8 cellular contexts compared by ENCODE assay signal in the genomic region with DNA sequence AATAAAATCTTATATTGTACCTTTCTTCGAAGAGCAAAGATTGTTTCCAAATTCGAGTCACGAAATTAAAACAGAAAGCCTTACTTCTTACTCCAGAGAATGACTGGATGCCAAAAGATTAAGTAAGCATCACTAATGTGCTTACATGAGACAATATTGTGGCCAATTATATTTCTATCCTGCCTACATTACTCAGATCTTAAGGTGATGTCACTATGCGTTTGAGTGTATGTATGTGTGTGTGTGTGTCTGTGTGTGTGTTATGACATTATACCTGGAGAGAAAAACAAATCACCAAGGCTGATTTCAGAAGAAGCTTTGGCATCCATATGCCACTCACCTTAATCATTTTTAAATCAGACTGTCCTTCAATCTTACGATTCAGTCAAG.
DNase-seq lines count a peak whose midpoint lies in the region; ATAC-seq, FAIRE-seq and TF ChIP-seq lines count a peak whose summit lies in the region.

No MANE protein-coding gene starts in this region.

- H3K4me2 ChIP-seq in K562 (ENCODE audit: insufficient read depth, low read length): peak overlapping the region; percentile 22; the same call in 1 of the 2 replicates

- H3K4me3 Mint-ChIP-seq in HFFc6: no peak overlapping the region

- no peak overlapping the region for H3K27ac Mint-ChIP-seq in HFFc6

- no peaks in the 10 kb centered on the region for H4K20me1 ChIP-seq in K562 (replicated peaks; ENCODE audit: control insufficient read depth, insufficient read depth, low read length)

- no peak; the same call in 2 of the 3 replicates for ATAC-seq in K562

- intact Hi-C loops in K562 (cut with micrococcal nuclease): no loop called here
- intact Hi-C loops in A673 (cut with micrococcal nuclease; ENCODE audit: unreplicated experiment): no loop called here

- H3K27me3 ChIP-seq in K562 (ENCODE audit: control insufficient read depth in 2 of 2, insufficient read depth in 2 of 2, low read length in 2 of 2): no peaks in the 10 kb centered on the region
- H3K27me3 ChIP-seq in A673 (replicated peaks; ENCODE audit: insufficient read depth, low read depth, low read length, poor library complexity): no peaks in the 10 kb centered on the region

- no peaks in the 10 kb centered on the region for H3K36me3 Mint-ChIP-seq in HFFc6 (ENCODE audit: low read depth)

- POLR2A ChIA-PET in K562 (lab: Yijun Ruan, JAX): no interaction called here
- POLR2A ChIA-PET in A673 (lab: Charles Lee; ENCODE audit: low non-redundant PET): no interaction called here

- no TSS peak for BruUV-seq in K562 (replicated peaks; lab: Mats Ljungman, UMichigan)
- no TSS peak for BruUV-seq in A673 (replicated peaks; lab: Mats Ljungman, UMichigan)

- no peak for FAIRE-seq in K562 (lab: Jason Lieb, UNC)
- no peak for FAIRE-seq in H54 (lab: Jason Lieb, UNC)

- no peaks in the 10 kb centered on the region for H3K9me1 ChIP-seq in K562 (ENCODE audit: control insufficient read depth, insufficient read depth, low read length)

- H3K36me3 ChIP-seq in K562 (ENCODE audit: control insufficient read depth, insufficient read depth, low read length) (no peaks in the 10 kb centered on the region), A673 (ENCODE audit: insufficient read depth, low read length, poor library complexity, severe bottlenecking) (no peaks in the 10 kb centered on the region)

- TF ChIP-seq CTCF in K562 (IDR thresholded peaks at IDR 0.05 in 2 of 3, conservative IDR thresholded peaks at IDR 0.05 in 1 of 3; ENCODE audit: insufficient read depth in 2 of 3, low read depth in 1 of 3, low read length in 3 of 3) (no peak), HFFc6 (IDR thresholded peaks at IDR 0.05) (no peak), A673 (conservative IDR thresholded peaks at IDR 0.05; ENCODE audit: low read depth, low read length) (no peak)

- no peak for TF ChIP-seq EP300 in K562 (IDR thresholded peaks at IDR 0.05; ENCODE audit: low read length)

- TF ChIP-seq POLR2A in K562 (conservative IDR thresholded peaks at IDR 0.05) (no peak), H54 (IDR thresholded peaks at IDR 0.05; ENCODE audit: low read depth, low read length) (no peak)

- peak in 2 of 3 experiments; percentile 2 to 3 for DNase-seq in stimulated activated CD4-positive, alpha-beta T cell treated with anti-CD3 and anti-CD28 coated beads, TNF-alpha, amount 100 ng/mL, for 24 hours (ENCODE audit: low read depth in 3 of 3)
- DNase-seq in stimulated activated CD4-positive, alpha-beta T cell treated with anti-CD3 and anti-CD28 coated beads, Interleukin-4, amount 100 ng/mL, for 1 hour: no peak
- DNase-seq in LHCN-M2 (ENCODE audit: low read depth): peak; percentile 72
- DNase-seq in K562 (ENCODE audit: extremely low read depth in 1 of 4, low spot score in 3 of 4): no peak
- no peak for DNase-seq in HFFc6
- DNase-seq in NCI-H1930 (lab: John Stamatoyannopoulos, UW): no peak
- DNase-seq in H54 (ENCODE audit: insufficient read length, low spot score): no peak
- no peak for DNase-seq in A673 (ENCODE audit: low spot score)

- WGBS in K562 (ENCODE audit: insufficient coverage, low coverage, missing lambda C conversion rate): 12% methylated on average over 5 of the region's 5 CpGs

- H3K4me1 ChIP-seq in K562 (replicated peaks in 1 of 2; ENCODE audit: control insufficient read depth in 2 of 2, insufficient read depth in 2 of 2, low read length in 2 of 2): peaks cover 0 to 2% of the 10 kb centered on the region in 2 experiments; a peak in 2 of 5 replicates
- no peaks in the 10 kb centered on the region for H3K4me1 ChIP-seq in A673 (ENCODE audit: insufficient read depth, low read length, poor library complexity, severe bottlenecking)

- H3K27ac ChIP-seq in K562 (ENCODE audit: extremely low read depth, low read depth, low read length): peak overlapping the region; percentile 63; the same call in 2 of the 3 replicates
- H3K27ac ChIP-seq in A673 (ENCODE audit: low read depth, low read length, poor library complexity, severe bottlenecking): no peak overlapping the region

- no peak for TF ChIP-seq RAD21 in K562 (CRISPR knock-in tag; conservative IDR thresholded peaks at IDR 0.05 in 1 of 2, IDR thresholded peaks at IDR 0.05 in 1 of 2)

- no peak overlapping the region for H2AFZ ChIP-seq in K562 (ENCODE audit: low read depth, low read length)

- no peaks in the 10 kb centered on the region for H3K4me1 Mint-ChIP-seq in HFFc6 (ENCODE audit: low read depth)

- H3K9me3 ChIP-seq in K562 (replicated peaks; ENCODE audit: control insufficient read depth, insufficient read depth, low read depth, low read length) (no peaks in the 10 kb centered on the region), A673 (ENCODE audit: low read depth, low read length, poor library complexity, severe bottlenecking) (no peaks in the 10 kb centered on the region)

- in situ Hi-C loops in K562 (cut with MboI): no loop called here

- peaks cover 33% of the 10 kb centered on the region for H3K9me3 Mint-ChIP-seq in HFFc6

- no peak overlapping the region for H3K9ac ChIP-seq in K562 (ENCODE audit: insufficient read depth in 1 of 2, low read depth in 2 of 2, low read length in 2 of 2)

- CTCF ChIA-PET in K562 (lab: Yijun Ruan, JAX; ENCODE audit: low intra/inter-chr PET ratio): no interaction called here
- CTCF ChIA-PET in A673 (lab: Charles Lee): no interaction called here

- H3K4me3 ChIP-seq in K562 (no peak overlapping the region), A673 (ENCODE audit: low read depth, low read length, poor library complexity, severe bottlenecking) (no peak overlapping the region)

- H3K79me2 ChIP-seq in K562 (ENCODE audit: control insufficient read depth, insufficient read depth, low read length): no peaks in the 10 kb centered on the region

- no peaks in the 10 kb centered on the region for H3K27me3 Mint-ChIP-seq in HFFc6 (ENCODE audit: insufficient read depth)

TF ChIP-seq in K562, 482 proteins besides CTCF, POLR2A, EP300 and RAD21:
- no peak for TF ChIP-seq RBFOX2 (IDR thresholded peaks at IDR 0.05; ENCODE audit: low read depth, low read length)
- TF ChIP-seq PTBP1 (IDR thresholded peaks at IDR 0.05; ENCODE audit: low read depth, low read length): no peak
- no peak for TF ChIP-seq CREB1 (IDR thresholded peaks at IDR 0.05)
- TF ChIP-seq CREB1 (CRISPR knock-in tag; IDR thresholded peaks at IDR 0.05): 0 out of 2 replicates have a peak, but pooled peaks have one; percentile 11

Comparison
In these comparisons a context has a peak if more than half of its experiments do, and no peak if none do; other contexts are left out.
1. DNase-seq: peak in stimulated activated CD4-positive, alpha-beta T cell treated with anti-CD3 and anti-CD28 coated beads, TNF-alpha, amount 100 ng/mL, for 24 hours (2 of 3) and LHCN-M2 (single experiment); none in stimulated activated CD4-positive, alpha-beta T cell treated with anti-CD3 and anti-CD28 coated beads, Interleukin-4, amount 100 ng/mL, for 1 hour (single experiment), K562 (0 of 4), HFFc6 (single experiment), NCI-H1930 (0 of 2), H54 (single experiment) and A673 (single experiment).